ENCODE assay signal across 1 cellular context in genomic region chr19:1980782-1981181, GRCh38.
TF ChIP-seq lines count a peak whose summit lies in the region.

No MANE protein-coding gene starts in this region.

TF ChIP-seq in GM23338, 12 proteins besides CTCF, POLR2A, EP300 and RAD21 (continued from another document):
- TF ChIP-seq, protein P1, sequence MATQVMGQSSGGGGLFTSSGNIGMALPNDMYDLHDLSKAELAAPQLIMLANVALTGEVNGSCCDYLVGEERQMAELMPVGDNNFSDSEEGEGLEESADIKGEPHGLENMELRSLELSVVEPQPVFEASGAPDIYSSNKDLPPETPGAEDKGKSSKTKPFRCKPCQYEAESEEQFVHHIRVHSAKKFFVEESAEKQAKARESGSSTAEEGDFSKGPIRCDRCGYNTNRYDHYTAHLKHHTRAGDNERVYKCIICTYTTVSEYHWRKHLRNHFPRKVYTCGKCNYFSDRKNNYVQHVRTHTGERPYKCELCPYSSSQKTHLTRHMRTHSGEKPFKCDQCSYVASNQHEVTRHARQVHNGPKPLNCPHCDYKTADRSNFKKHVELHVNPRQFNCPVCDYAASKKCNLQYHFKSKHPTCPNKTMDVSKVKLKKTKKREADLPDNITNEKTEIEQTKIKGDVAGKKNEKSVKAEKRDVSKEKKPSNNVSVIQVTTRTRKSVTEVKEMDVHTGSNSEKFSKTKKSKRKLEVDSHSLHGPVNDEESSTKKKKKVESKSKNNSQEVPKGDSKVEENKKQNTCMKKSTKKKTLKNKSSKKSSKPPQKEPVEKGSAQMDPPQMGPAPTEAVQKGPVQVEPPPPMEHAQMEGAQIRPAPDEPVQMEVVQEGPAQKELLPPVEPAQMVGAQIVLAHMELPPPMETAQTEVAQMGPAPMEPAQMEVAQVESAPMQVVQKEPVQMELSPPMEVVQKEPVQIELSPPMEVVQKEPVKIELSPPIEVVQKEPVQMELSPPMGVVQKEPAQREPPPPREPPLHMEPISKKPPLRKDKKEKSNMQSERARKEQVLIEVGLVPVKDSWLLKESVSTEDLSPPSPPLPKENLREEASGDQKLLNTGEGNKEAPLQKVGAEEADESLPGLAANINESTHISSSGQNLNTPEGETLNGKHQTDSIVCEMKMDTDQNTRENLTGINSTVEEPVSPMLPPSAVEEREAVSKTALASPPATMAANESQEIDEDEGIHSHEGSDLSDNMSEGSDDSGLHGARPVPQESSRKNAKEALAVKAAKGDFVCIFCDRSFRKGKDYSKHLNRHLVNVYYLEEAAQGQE (IDR thresholded peaks at IDR 0.05; ENCODE audit: unreplicated experiment) = no peak
- TF ChIP-seq STAT1 (IDR thresholded peaks at IDR 0.05; ENCODE audit: unreplicated experiment) = no peak
- no peak for TF ChIP-seq ZNF114 (CRISPR knock-in tag; IDR thresholded peaks at IDR 0.05)
- TF ChIP-seq ZNF462 (CRISPR knock-in tag; IDR thresholded peaks at IDR 0.05) = no peak
- no peak for TF ChIP-seq CREB1 (CRISPR knock-in tag; IDR thresholded peaks at IDR 0.05; ENCODE audit: low read depth)
- no peak for TF ChIP-seq ZNF331 (CRISPR knock-in tag; IDR thresholded peaks at IDR 0.05; ENCODE audit: low read depth)
- TF ChIP-seq NANOG (IDR thresholded peaks at IDR 0.05; ENCODE audit: borderline replicate concordance) = no peak
- TF ChIP-seq JUNB (IDR thresholded peaks at IDR 0.05; ENCODE audit: unreplicated experiment) = no peak
- no peak for TF ChIP-seq POLR2AphosphoS5 (IDR thresholded peaks at IDR 0.05; ENCODE audit: low read depth)
- TF ChIP-seq, protein P2, sequence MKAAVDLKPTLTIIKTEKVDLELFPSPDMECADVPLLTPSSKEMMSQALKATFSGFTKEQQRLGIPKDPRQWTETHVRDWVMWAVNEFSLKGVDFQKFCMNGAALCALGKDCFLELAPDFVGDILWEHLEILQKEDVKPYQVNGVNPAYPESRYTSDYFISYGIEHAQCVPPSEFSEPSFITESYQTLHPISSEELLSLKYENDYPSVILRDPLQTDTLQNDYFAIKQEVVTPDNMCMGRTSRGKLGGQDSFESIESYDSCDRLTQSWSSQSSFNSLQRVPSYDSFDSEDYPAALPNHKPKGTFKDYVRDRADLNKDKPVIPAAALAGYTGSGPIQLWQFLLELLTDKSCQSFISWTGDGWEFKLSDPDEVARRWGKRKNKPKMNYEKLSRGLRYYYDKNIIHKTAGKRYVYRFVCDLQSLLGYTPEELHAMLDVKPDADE (IDR thresholded peaks at IDR 0.05) = no peak
- TF ChIP-seq EZH2 (IDR thresholded peaks at IDR 0.05; ENCODE audit: low read depth, unreplicated experiment) = no peak
